Comparison of ENCODE assay signal across 33 cellular contexts in the genomic region with DNA sequence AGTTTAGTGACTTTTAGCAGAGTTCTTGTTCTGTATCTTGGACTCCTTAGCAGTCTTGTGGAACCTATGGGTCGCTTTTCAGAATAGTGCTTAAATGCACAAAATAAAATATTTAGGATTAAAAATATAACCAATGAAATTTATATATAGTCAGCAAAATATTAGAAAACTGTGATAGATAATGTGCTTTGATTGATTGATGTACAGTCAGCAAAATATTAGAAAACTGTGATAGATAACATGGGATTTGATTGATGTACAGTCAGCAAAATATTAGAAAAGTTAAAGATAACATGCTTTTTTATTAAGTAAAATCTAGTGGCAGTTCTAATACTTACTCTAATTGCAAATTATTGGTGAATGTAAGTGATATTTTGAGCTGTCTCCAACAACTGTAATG. TPM values are rescaled to one million over a fixed set of nuclear protein-coding genes. Genes with fewer than 3 reads are reported as not detected.
"Had no signal": no experiment of that assay in that cellular context is flagged by ENCODE, and none has a peak within 500 bp of the region (broad histone marks: within the 10 kb centered on the region; RNA-seq: fewer than 3 reads in every experiment).

No MANE protein-coding gene starts in this region.

- H3K4me3 ChIP-seq: esophagus squamous epithelium, mucosa of descending colon, pancreas, smooth muscle cell, tibial artery, upper lobe of left lung had no signal

- H3K4me1 Mint-ChIP-seq: immature natural killer cell; naive B cell; stimulated activated naive CD8-positive, alpha-beta T cell treated with anti-CD3 and anti-CD28 coated beads, Interleukin-15, amount 100 ng/mL, for 72 hours had no signal

- H3K4me1 ChIP-seq: pancreas had no signal

- H3K27ac ChIP-seq: esophagus squamous epithelium, neutrophil, pancreas had no signal

- H3K4me2 ChIP-seq: smooth muscle cell had no signal

- H3K9me3 Mint-ChIP-seq: mesothelial cell of epicardium; naive B cell; natural killer cell treated with Interleukin-12 subunit alpha and Interleukin-12 subunit beta and Interleukin-15 and Interleukin-18, amount 100 ng/mL, for 72 hours; neural crest cell; stimulated activated naive CD8-positive, alpha-beta T cell treated with anti-CD3 and anti-CD28 coated beads, Interleukin-15, amount 100 ng/mL, for 72 hours had no signal

- H3K9me3 ChIP-seq: esophagus squamous epithelium, mucosa of descending colon, neutrophil, pancreas, tibial artery, upper lobe of left lung had no signal

- ATAC-seq: effector memory CD8-positive, alpha-beta T cell; left colon; mucosa of descending colon; natural killer cell treated with Interleukin-12 subunit alpha and Interleukin-12 subunit beta and Interleukin-15 and Interleukin-18, amount 100 ng/mL, for 72 hours; pancreas; sciatic nerve; stimulated activated naive CD8-positive, alpha-beta T cell treated with anti-CD3 and anti-CD28 coated beads, Interleukin-15, amount 100 ng/mL, for 72 hours had no signal

- H3K36me3 Mint-ChIP-seq: immature natural killer cell; mesothelial cell of epicardium; naive B cell; natural killer cell treated with Interleukin-12 subunit alpha and Interleukin-12 subunit beta and Interleukin-15 and Interleukin-18, amount 100 ng/mL, for 72 hours had no signal

- H3K27me3 Mint-ChIP-seq: stimulated activated naive CD8-positive, alpha-beta T cell treated with anti-CD3 and anti-CD28 coated beads, Interleukin-15, amount 100 ng/mL, for 72 hours had no signal

- FAIRE-seq: endometrium, pancreas, urothelium cell line had no signal

- H3K27ac Mint-ChIP-seq: effector memory CD8-positive, alpha-beta T cell; immature natural killer cell; mesothelial cell of epicardium; naive B cell; natural killer cell treated with Interleukin-12 subunit alpha and Interleukin-12 subunit beta and Interleukin-15 and Interleukin-18, amount 100 ng/mL, for 72 hours had no signal

- H3K4me3 Mint-ChIP-seq: effector memory CD8-positive, alpha-beta T cell; immature natural killer cell; mesothelial cell of epicardium; naive B cell; natural killer cell treated with Interleukin-12 subunit alpha and Interleukin-12 subunit beta and Interleukin-15 and Interleukin-18, amount 100 ng/mL, for 72 hours; neural crest cell; stimulated activated naive CD8-positive, alpha-beta T cell treated with anti-CD3 and anti-CD28 coated beads, Interleukin-15, amount 100 ng/mL, for 72 hours had no signal

- H3K27me3 ChIP-seq: pancreas, tibial artery, upper lobe of left lung had no signal

- H3K36me3 ChIP-seq: esophagus squamous epithelium, neutrophil, pancreas, tibial artery, upper lobe of left lung had no signal

- DNase-seq: cortex of kidney; effector memory CD8-positive, alpha-beta T cell; erythroblast; esophagus squamous epithelium; foreskin melanocyte; glutamatergic neuron; hypothalamus; immature natural killer cell; islet precursor cell; kidney glomerular epithelial cell; left colon; left ventricle myocardium superior; mesenchymal stem cell; mucosa of descending colon; naive B cell; pancreas; retina; stimulated activated CD4-positive, alpha-beta T cell treated with anti-CD3 and anti-CD28 coated beads, Interleukin-12 subunit alpha, Interleukin-12 subunit beta, amount 100 ng/mL, for 4 hours; stimulated activated CD4-positive, alpha-beta T cell treated with anti-CD3 and anti-CD28 coated beads, Interleukin-1b, Interleukin-23, amount 100 ng/mL, for 48 hours; stimulated activated CD4-positive, alpha-beta T cell treated with anti-CD3 and anti-CD28 coated beads, Interleukin-4, amount 100 ng/mL, for 1 hour; stimulated activated CD8-positive, alpha-beta memory T cell treated with anti-CD3 and anti-CD28 coated beads, Interleukin-4, amount 100 ng/mL, for 48 hours; stimulated activated naive CD4-positive, alpha-beta T cell; stimulated activated naive CD8-positive, alpha-beta T cell treated with anti-CD3 and anti-CD28 coated beads, Interleukin-15, amount 100 ng/mL, for 72 hours; tibial artery; upper lobe of left lung had no signal

RNA-seq across cellular contexts. Expression of a gene that starts 16.1 kb away (rescaled TPM):
- total RNA-seq: natural killer cell treated with Interleukin-12 subunit alpha and Interleukin-12 subunit beta and Interleukin-15 and Interleukin-18, amount 100 ng/mL, for 72 hours had no signal
- polyA plus RNA-seq: immature natural killer cell had no signal
